Comparison of ENCODE assay signal across 11 cellular contexts in genomic region chr11:128448487-128448886, GRCh38.
A peak's percentile ranks its signal among the peaks of the same experiment; 100 is the strongest.
DNase-seq lines count a peak whose midpoint lies in the region; ATAC-seq, FAIRE-seq and TF ChIP-seq lines count a peak whose summit lies in the region.
"Had no signal": no experiment of that assay in that cellular context is flagged by ENCODE, and none has a peak within 500 bp of the region (broad histone marks: within the 10 kb centered on the region; RNA-seq: fewer than 3 reads in every experiment).

No MANE protein-coding gene starts in this region.

- in situ Hi-C loops in HepG2 (cut with HindIII; ENCODE audit: extremely low pct_ligation_motif_present, low pct_unique_long_range_greater_than_20kb) = no loop called here

- peak in 1 of 2 experiments; percentile 37; a peak in 1 of 4 replicates for TF ChIP-seq POLR2A in HepG2 (IDR thresholded peaks at IDR 0.05; ENCODE audit: insufficient read depth in 1 of 2, low read depth in 2 of 2, low read length in 2 of 2)
- no peak for TF ChIP-seq POLR2A in sigmoid colon (IDR thresholded peaks at IDR 0.05)

- peaks cover 27 to 41% (median 39%) of the 10 kb centered on the region in 4 donors for H3K4me1 Mint-ChIP-seq in CD4-positive, alpha-beta memory T cell
- H3K4me1 Mint-ChIP-seq in glutamatergic neuron (ENCODE audit: low read depth, unreplicated experiment) = no peaks in the 10 kb centered on the region

- no peak overlapping the region for H3K27ac ChIP-seq in CD4-positive, alpha-beta memory T cell (ENCODE audit: low read depth, low read length)
- H3K27ac ChIP-seq in ascending aorta (peak overlapping the region; percentile 54 to 69), HepG2 (ENCODE audit: extremely low read length, insufficient read depth, low read length) (peak overlapping the region; percentile 60), sigmoid colon (no peak overlapping the region)

- TF ChIP-seq RAD21 in HepG2 (CRISPR knock-in tag; IDR thresholded peaks at IDR 0.05) = peak; percentile 35; the same call in 1 of the 2 replicates

- H3K9me3 Mint-ChIP-seq in CD4-positive, alpha-beta memory T cell = peaks cover 0 to 16% (median 4%) of the 10 kb centered on the region in 8 donors
- H3K9me3 Mint-ChIP-seq in glutamatergic neuron (ENCODE audit: unreplicated experiment) = no peaks in the 10 kb centered on the region

- H3K27me3 Mint-ChIP-seq in CD4-positive, alpha-beta memory T cell = no peaks in the 10 kb centered on the region
- H3K27me3 Mint-ChIP-seq in glutamatergic neuron (ENCODE audit: unreplicated experiment) = no peaks in the 10 kb centered on the region

- TF ChIP-seq EP300 in HepG2 (IDR thresholded peaks at IDR 0.05; ENCODE audit: low read depth in 2 of 2, low read length in 2 of 2) = peak; percentile 61 to 72; a peak in 1 of 4 replicates
- 0 out of 2 replicates have a peak, but pooled peaks have one; percentile 30 for TF ChIP-seq EP300 in HepG2 (CRISPR knock-in tag; IDR thresholded peaks at IDR 0.05; ENCODE audit: borderline replicate concordance)
- no peak for TF ChIP-seq EP300 in sigmoid colon (IDR thresholded peaks at IDR 0.05)

- no peaks in the 10 kb centered on the region for H4K20me1 ChIP-seq in HepG2 (ENCODE audit: insufficient read depth, low read length)

- no peaks in the 10 kb centered on the region for H3K27me3 ChIP-seq in CD4-positive, alpha-beta memory T cell (ENCODE audit: insufficient read depth, low read length)
- H3K27me3 ChIP-seq in ascending aorta (no peaks in the 10 kb centered on the region), HepG2 (ENCODE audit: control insufficient read depth in 1 of 2, insufficient read depth in 2 of 2, low read length in 2 of 2) (no peaks in the 10 kb centered on the region), sigmoid colon (no peaks in the 10 kb centered on the region)

- TF ChIP-seq CTCF in ascending aorta (IDR thresholded peaks at IDR 0.05) (no peak), HepG2 (CRISPR knock-in tag; IDR thresholded peaks at IDR 0.05) (peak; percentile 67), sigmoid colon (IDR thresholded peaks at IDR 0.05) (no peak), glutamatergic neuron (IDR thresholded peaks at IDR 0.05; ENCODE audit: partially characterized antibody, unreplicated experiment) (no peak)

- no peaks in the 10 kb centered on the region for H3K9me3 ChIP-seq in CD4-positive, alpha-beta memory T cell (ENCODE audit: control insufficient read depth in 1 of 2, low read length in 2 of 2)
- H3K9me3 ChIP-seq in ascending aorta (no peaks in the 10 kb centered on the region), HepG2 (ENCODE audit: low read length) (no peaks in the 10 kb centered on the region), sigmoid colon (no peaks in the 10 kb centered on the region)

- POLR2A ChIA-PET in CD4-positive, alpha-beta memory T cell (lab: Charles Lee; ENCODE audit: partially characterized antibody) = interaction anchor here (1.5 to 1.8 kb wide), 2 partner anchors 10 to 11 kb away, joined by 4 to 6 read pairs; no protein-coding TSS in a partner anchor
- POLR2A ChIA-PET in HepG2 (lab: Yijun Ruan, JAX) = interaction anchor here (0.7 to 2.0 kb wide), 6 partner anchors 19 to 114 kb away, joined by 3 to 13 read pairs (median 4); no protein-coding TSS in a partner anchor

- peak overlapping the region; percentile 50; the same call in 1 of the 2 replicates for H3K9ac ChIP-seq in HepG2 (ENCODE audit: insufficient read depth, low read depth, low read length)

- H3K79me2 ChIP-seq in HepG2 (ENCODE audit: insufficient read depth, low read length) = no peaks in the 10 kb centered on the region

- H3K4me2 ChIP-seq in HepG2 (ENCODE audit: low read depth, low read length) = peak overlapping the region; percentile 64

- WGBS in HepG2 (ENCODE audit: low lambda C conversion rate) = 6% methylated on average over 4 of the region's 4 CpGs
- WGBS in sigmoid colon, 2 donors = 17 to 74% methylated on average over 4 of the region's 4 CpGs

- BruUV-seq in HepG2 (replicated peaks; lab: Mats Ljungman, UMichigan) = no TSS peak

- H3K4me3 Mint-ChIP-seq in CD4-positive, alpha-beta memory T cell = no peak overlapping the region
- no peak overlapping the region for H3K4me3 Mint-ChIP-seq in glutamatergic neuron (ENCODE audit: unreplicated experiment)

- FAIRE-seq in HepG2 (lab: Jason Lieb, UNC) = peak; percentile 73

- peak in 1 of 5 donors; percentile 7 for DNase-seq in CD4-positive, alpha-beta memory T cell
- peak; percentile 94 for DNase-seq in HT1080 (ENCODE audit: low read depth)
- DNase-seq in ascending aorta (ENCODE audit: low spot score in 2 of 2) = peak in 1 of 2 donors; percentile 69
- peak; percentile 89 for DNase-seq in HepG2 (ENCODE audit: low spot score)
- no peak for DNase-seq in AG08395 (ENCODE audit: low spot score)
- no peak for DNase-seq in sigmoid colon
- DNase-seq in NCI-H2081 (lab: John Stamatoyannopoulos, UW) = no peak
- no peak for DNase-seq in glutamatergic neuron
- DNase-seq: activated CD4-positive, alpha-beta T cell treated with anti-CD3 and anti-CD28 coated beads for 48 hours; midbrain; NCI-H82 had no signal

- no peak overlapping the region for H3K4me3 ChIP-seq in CD4-positive, alpha-beta memory T cell (ENCODE audit: low read length in 2 of 2)
- no peak overlapping the region for H3K4me3 ChIP-seq in ascending aorta
- peak overlapping the region in 1 of 3 experiments; percentile 17; a peak in 1 of 6 replicates for H3K4me3 ChIP-seq in HepG2 (replicated peaks in 1 of 3; ENCODE audit: insufficient read depth in 1 of 3, low read depth in 2 of 3, low read length in 3 of 3)
- H3K4me3 ChIP-seq in sigmoid colon = no peak overlapping the region

- H2AFZ ChIP-seq in HepG2 (ENCODE audit: low read length) = peak overlapping the region; percentile 16

- H3K27ac Mint-ChIP-seq in CD4-positive, alpha-beta memory T cell = peak overlapping the region in 4 of 7 donors; percentile 24 to 38 (median 28)
- no peak overlapping the region for H3K27ac Mint-ChIP-seq in glutamatergic neuron (ENCODE audit: unreplicated experiment)

- H3K4me1 ChIP-seq in CD4-positive, alpha-beta memory T cell (ENCODE audit: insufficient read depth, low read length) = peaks cover 19% of the 10 kb centered on the region
- H3K4me1 ChIP-seq in ascending aorta (peaks cover 10 to 22% of the 10 kb centered on the region in 2 donors), HepG2 (ENCODE audit: insufficient read depth, low read length) (peaks cover 42% of the 10 kb centered on the region), sigmoid colon (peaks cover 0 to 13% (median 10%) of the 10 kb centered on the region in 4 donors)

- H3K36me3 Mint-ChIP-seq in CD4-positive, alpha-beta memory T cell = peaks cover 0 to 7% of the 10 kb centered on the region in 2 donors
- H3K36me3 Mint-ChIP-seq in glutamatergic neuron (ENCODE audit: unreplicated experiment) = no peaks in the 10 kb centered on the region

- H3K36me3 ChIP-seq in CD4-positive, alpha-beta memory T cell (ENCODE audit: insufficient read depth, low read length) = no peaks in the 10 kb centered on the region
- H3K36me3 ChIP-seq in ascending aorta (no peaks in the 10 kb centered on the region), HepG2 (replicated peaks in 1 of 2; ENCODE audit: control insufficient read depth in 1 of 2, insufficient read depth in 2 of 2, low read length in 2 of 2) (no peaks in the 10 kb centered on the region), sigmoid colon (no peaks in the 10 kb centered on the region)

- CTCF ChIA-PET in CD4-positive, alpha-beta memory T cell (lab: Charles Lee; ENCODE audit: partially characterized antibody) = interaction anchor here (0.9 to 1.1 kb wide), 2 partner anchors 125 to 182 kb away, joined by 3 to 4 read pairs; no protein-coding TSS in a partner anchor
- CTCF ChIA-PET in HepG2 (lab: Yijun Ruan, JAX; ENCODE audit: low intra/inter-chr PET ratio, low total read pairs) = no interaction called here

- ATAC-seq in HepG2 = peak; percentile 94

- intact Hi-C loops in CD4-positive, alpha-beta memory T cell (cut with micrococcal nuclease) = loop anchor here (2.0 kb wide), 1 partner anchor 26 kb away; no protein-coding TSS in a partner anchor
- intact Hi-C loops in ascending aorta (cut with DNase I) (loop anchor here (5.0 kb wide), 2 partner anchors 74 to 241 kb away; no protein-coding TSS in a partner anchor), HepG2 (cut with micrococcal nuclease; ENCODE audit: unreplicated experiment) (loop anchor here (1.0 to 5.0 kb wide), 4 partner anchors 19 to 156 kb away; no protein-coding TSS in a partner anchor), sigmoid colon (cut with DNase I) (no loop called here)

TF ChIP-seq in HepG2, 621 proteins besides CTCF, POLR2A, EP300 and RAD21 (continues in another document):
- TF ChIP-seq ISX (CRISPR knock-in tag; conservative IDR thresholded peaks at IDR 0.05) = no peak
- TF ChIP-seq RARA (CRISPR knock-in tag; IDR thresholded peaks at IDR 0.05) = peak; percentile 53
- TF ChIP-seq ZNF747 (CRISPR knock-in tag; IDR thresholded peaks at IDR 0.05; ENCODE audit: borderline replicate concordance) = no peak
- no peak for TF ChIP-seq CREB1 (IDR thresholded peaks at IDR 0.05)
- TF ChIP-seq CREB1 (CRISPR knock-in tag; IDR thresholded peaks at IDR 0.05) = peak; percentile 21; the same call in 1 of the 2 replicates
- TF ChIP-seq SOX6 (IDR thresholded peaks at IDR 0.05) = no peak
- peak; percentile 40; the same call in 1 of the 2 replicates for TF ChIP-seq SOX6 (CRISPR knock-in tag; IDR thresholded peaks at IDR 0.05)
- TF ChIP-seq ZNF503 (CRISPR knock-in tag; IDR thresholded peaks at IDR 0.05) = 0 out of 2 replicates have a peak, but pooled peaks have one; percentile 36
- no peak for TF ChIP-seq KDM5B (CRISPR knock-in tag; IDR thresholded peaks at IDR 0.05; ENCODE audit: borderline replicate concordance)

Comparison
In these comparisons a context has a peak if more than half of its experiments do, and no peak if none do; other contexts are left out.
1. DNase-seq: peak in HT1080 (single experiment) and HepG2 (single experiment); none in AG08395 (single experiment), sigmoid colon (single experiment), NCI-H2081 (0 of 2) and glutamatergic neuron (single experiment).
2. H3K27ac ChIP-seq: peak in ascending aorta (2 of 2) and HepG2 (single experiment); none in CD4-positive, alpha-beta memory T cell (single experiment) and sigmoid colon (0 of 4).